ENCODE assay signal across 1 cellular context in genomic region chr15:39273805-39274411, GRCh38.
TF ChIP-seq lines count a peak whose summit lies in the region.

No MANE protein-coding gene starts in this region.

TF ChIP-seq in HepG2, 621 proteins besides CTCF, POLR2A, EP300 and RAD21 (continued from another document and continues in another):
- TF ChIP-seq ARID3A (IDR thresholded peaks at IDR 0.05; ENCODE audit: low read depth, low read length) (peak; percentile 95; the same call in 1 of the 2 replicates), ZNF746 (CRISPR knock-in tag; IDR thresholded peaks at IDR 0.05) (no peak), HMGXB3 (CRISPR knock-in tag; IDR thresholded peaks at IDR 0.05; ENCODE audit: borderline replicate concordance) (no peak; the same call in 1 of the 2 replicates), CSRNP2 (CRISPR knock-in tag; conservative IDR thresholded peaks at IDR 0.05; ENCODE audit: low read depth) (no peak), ZNF160 (CRISPR knock-in tag; IDR thresholded peaks at IDR 0.05) (no peak), MAFG (CRISPR knock-in tag; IDR thresholded peaks at IDR 0.05) (no peak), RFXAP (CRISPR knock-in tag; IDR thresholded peaks at IDR 0.05; ENCODE audit: borderline replicate concordance) (no peak), ATF7 (IDR thresholded peaks at IDR 0.05) (peak; percentile 73), ATF7 (CRISPR knock-in tag; IDR thresholded peaks at IDR 0.05) (no peak; the same call in 1 of the 2 replicates), ZNF780A (CRISPR knock-in tag; IDR thresholded peaks at IDR 0.05) (no peak), ZNF792 (CRISPR knock-in tag; IDR thresholded peaks at IDR 0.05) (0 out of 2 replicates have a peak, but pooled peaks have one; percentile 65), ZNF703 (CRISPR knock-in tag; IDR thresholded peaks at IDR 0.05; ENCODE audit: borderline replicate concordance) (no peak), ZBED4 (CRISPR knock-in tag; IDR thresholded peaks at IDR 0.05; ENCODE audit: borderline replicate concordance) (peak; percentile 91), SP1 (IDR thresholded peaks at IDR 0.05) (no peak), SP1 (CRISPR knock-in tag; IDR thresholded peaks at IDR 0.05) (no peak), KDM2A (CRISPR knock-in tag; IDR thresholded peaks at IDR 0.05; ENCODE audit: borderline replicate concordance, low read depth) (no peak), ZGPAT (CRISPR knock-in tag; IDR thresholded peaks at IDR 0.05) (peak; percentile 93), ZNF563 (CRISPR knock-in tag; IDR thresholded peaks at IDR 0.05) (no peak), HOXD1 (CRISPR knock-in tag; IDR thresholded peaks at IDR 0.05) (peak; percentile 86), ZNF816 (CRISPR knock-in tag; IDR thresholded peaks at IDR 0.05; ENCODE audit: borderline replicate concordance) (peak; percentile 34; the same call in 1 of the 2 replicates), SKI (IDR thresholded peaks at IDR 0.05; ENCODE audit: partially characterized antibody) (peak; percentile 78), SATB2 (CRISPR knock-in tag; IDR thresholded peaks at IDR 0.05) (peak; percentile 95), ZNF333 (CRISPR knock-in tag; IDR thresholded peaks at IDR 0.05; ENCODE audit: borderline replicate concordance) (no peak), SIN3B (IDR thresholded peaks at IDR 0.05; ENCODE audit: low read length) (no peak), FOXO1 (CRISPR knock-in tag; IDR thresholded peaks at IDR 0.05) (peak; percentile 56; the same call in 1 of the 2 replicates), FOXO4 (CRISPR knock-in tag; conservative IDR thresholded peaks at IDR 0.05) (0 out of 2 replicates have a peak, but pooled peaks have one; percentile 70), ZNF761 (CRISPR knock-in tag; conservative IDR thresholded peaks at IDR 0.05) (0 out of 2 replicates have a peak, but pooled peaks have one; percentile 53), TOE1 (CRISPR knock-in tag; IDR thresholded peaks at IDR 0.05) (no peak), FIP1L1 (IDR thresholded peaks at IDR 0.05; ENCODE audit: borderline replicate concordance, insufficient read depth, low read depth, low read length) (no peak), HMG20B (CRISPR knock-in tag; conservative IDR thresholded peaks at IDR 0.05) (peak; percentile 49; the same call in 1 of the 2 replicates), KDM6A (CRISPR knock-in tag; IDR thresholded peaks at IDR 0.05; ENCODE audit: low read depth) (peak; percentile 76), MYPOP (CRISPR knock-in tag; IDR thresholded peaks at IDR 0.05) (peak; percentile 52; the same call in 1 of the 2 replicates), NONO (IDR thresholded peaks at IDR 0.05) (no peak), NONO (CRISPR knock-in tag; conservative IDR thresholded peaks at IDR 0.05) (no peak; the same call in 1 of the 2 replicates), ZNF589 (CRISPR knock-in tag; conservative IDR thresholded peaks at IDR 0.05) (no peak), MED8 (CRISPR knock-in tag; IDR thresholded peaks at IDR 0.05; ENCODE audit: insufficient replicate concordance) (peak; percentile 53), ZNF724P (CRISPR knock-in tag; IDR thresholded peaks at IDR 0.05; ENCODE audit: borderline replicate concordance) (no peak), ZNF367 (CRISPR knock-in tag; IDR thresholded peaks at IDR 0.05; ENCODE audit: borderline replicate concordance) (no peak), SP5 (CRISPR knock-in tag; IDR thresholded peaks at IDR 0.05; ENCODE audit: borderline replicate concordance, low read depth) (peak; percentile 58), PBX3 (CRISPR knock-in tag; IDR thresholded peaks at IDR 0.05; ENCODE audit: borderline replicate concordance) (no peak), ZEB1 (IDR thresholded peaks at IDR 0.05; ENCODE audit: insufficient replicate concordance, low read depth) (peak; percentile 75), ZBTB21 (CRISPR knock-in tag; IDR thresholded peaks at IDR 0.05) (no peak), ZNF264 (CRISPR knock-in tag; IDR thresholded peaks at IDR 0.05) (no peak; the same call in 1 of the 2 replicates), EED (CRISPR knock-in tag; IDR thresholded peaks at IDR 0.05) (no peak), CHD2 (IDR thresholded peaks at IDR 0.05; ENCODE audit: low read depth, low read length) (no peak), USF2 (IDR thresholded peaks at IDR 0.05; ENCODE audit: low read depth, low read length) (no peak), USF2 (CRISPR knock-in tag; IDR thresholded peaks at IDR 0.05; ENCODE audit: borderline replicate concordance) (no peak), ZFP37 (CRISPR knock-in tag; IDR thresholded peaks at IDR 0.05; ENCODE audit: borderline replicate concordance) (no peak), BORCS8-MEF2B (CRISPR knock-in tag; IDR thresholded peaks at IDR 0.05) (no peak)
